Comparison of ENCODE assay signal across 11 cellular contexts in genomic region chr20:32050851-32051556, GRCh38. TPM values are rescaled to one million over a fixed set of nuclear protein-coding genes. Genes with fewer than 3 reads are reported as not detected.
DNase-seq lines count a peak whose midpoint lies in the region; ATAC-seq and TF ChIP-seq lines count a peak whose summit lies in the region.
"Had no signal": no experiment of that assay in that cellular context is flagged by ENCODE, and none has a peak within 500 bp of the region (broad histone marks: within the 10 kb centered on the region; RNA-seq: fewer than 3 reads in every experiment).

No MANE protein-coding gene starts in this region.

- intact Hi-C loops in A673 (cut with micrococcal nuclease; ENCODE audit: unreplicated experiment) = no loop called here

- CTCF ChIA-PET in A673 (lab: Charles Lee) = no interaction called here

- peak overlapping the region; percentile 88 for H3K27ac ChIP-seq in HL-60 (replicated peaks)
- H3K27ac ChIP-seq in smooth muscle cell (ENCODE audit: low read depth) = no peak overlapping the region
- no peak overlapping the region for H3K27ac ChIP-seq in WERI-Rb-1
- no peak overlapping the region for H3K27ac ChIP-seq in A673 (ENCODE audit: low read depth, low read length, poor library complexity, severe bottlenecking)

- no peaks in the 10 kb centered on the region for H3K79me2 ChIP-seq in smooth muscle cell (ENCODE audit: low read depth)

- H3K9me3 ChIP-seq in iPS-15b (ENCODE audit: control insufficient read depth, insufficient read depth, low read length) (no peaks in the 10 kb centered on the region), smooth muscle cell (replicated peaks; ENCODE audit: low read depth) (no peaks in the 10 kb centered on the region), WERI-Rb-1 (ENCODE audit: severe bottlenecking) (peaks cover 4% of the 10 kb centered on the region), A673 (ENCODE audit: low read depth, low read length, poor library complexity, severe bottlenecking) (no peaks in the 10 kb centered on the region)

- no peaks in the 10 kb centered on the region for H4K20me1 ChIP-seq in smooth muscle cell (ENCODE audit: low read depth)

- H3F3A ChIP-seq in smooth muscle cell (ENCODE audit: low read depth) = no peaks in the 10 kb centered on the region

- ATAC-seq in GM21367 (IDR thresholded peaks at IDR 0.05; ENCODE audit: unreplicated experiment) (no peak), HG02870 (IDR thresholded peaks at IDR 0.05; ENCODE audit: unreplicated experiment) (no peak)

- peak overlapping the region; percentile 85 for H3K4me2 ChIP-seq in smooth muscle cell

- no peaks in the 10 kb centered on the region for H3K36me3 ChIP-seq in iPS-15b (ENCODE audit: control insufficient read depth, insufficient read depth, low read length)
- no peaks in the 10 kb centered on the region for H3K36me3 ChIP-seq in smooth muscle cell (ENCODE audit: low read depth)
- no peaks in the 10 kb centered on the region for H3K36me3 ChIP-seq in WERI-Rb-1
- H3K36me3 ChIP-seq in A673 (ENCODE audit: insufficient read depth, low read length, poor library complexity, severe bottlenecking) = no peaks in the 10 kb centered on the region

- H3K4me3 ChIP-seq in HL-60 (replicated peaks; ENCODE audit: insufficient read depth, low read length) = peak overlapping the region; percentile 91
- peak overlapping the region; percentile 64 for H3K4me3 ChIP-seq in iPS-15b (ENCODE audit: low read depth, low read length)
- no peak overlapping the region for H3K4me3 ChIP-seq in smooth muscle cell
- no peak overlapping the region for H3K4me3 ChIP-seq in WERI-Rb-1 (ENCODE audit: low read depth, low read length)
- H3K4me3 ChIP-seq in A673 (ENCODE audit: low read depth, low read length, poor library complexity, severe bottlenecking) = no peak overlapping the region

- TF ChIP-seq CTCF in HL-60 (IDR thresholded peaks at IDR 0.05; ENCODE audit: insufficient read depth, low read length) = no peak
- no peak for TF ChIP-seq CTCF in smooth muscle cell (IDR thresholded peaks at IDR 0.05; ENCODE audit: borderline replicate concordance, insufficient read depth, poor library complexity, severe bottlenecking)
- no peak for TF ChIP-seq CTCF in WERI-Rb-1 (IDR thresholded peaks at IDR 0.05; ENCODE audit: low read depth, low read length)
- no peak for TF ChIP-seq CTCF in A673 (conservative IDR thresholded peaks at IDR 0.05; ENCODE audit: low read depth, low read length)

- H3K9ac ChIP-seq in iPS-15b (ENCODE audit: low read depth, low read length) = no peak overlapping the region
- H3K9ac ChIP-seq in smooth muscle cell (ENCODE audit: low read depth) = no peak overlapping the region

- no peak overlapping the region for H2AFZ ChIP-seq in smooth muscle cell (ENCODE audit: low read depth)

- H3K4me1 ChIP-seq in iPS-15b (ENCODE audit: control insufficient read depth, insufficient read depth, low read length) (peaks cover 2% of the 10 kb centered on the region), smooth muscle cell (ENCODE audit: low read depth) (peaks cover 4% of the 10 kb centered on the region), A673 (ENCODE audit: insufficient read depth, low read length, poor library complexity, severe bottlenecking) (peaks cover 4% of the 10 kb centered on the region)

- 36% methylated on average over 15 of the region's 17 CpGs for WGBS in smooth muscle cell (ENCODE audit: low lambda C conversion rate)

- H3K27me3 ChIP-seq in HL-60 (ENCODE audit: insufficient read depth, poor library complexity, severe bottlenecking) (no peaks in the 10 kb centered on the region), iPS-15b (ENCODE audit: control insufficient read depth, insufficient read depth, low read length) (peaks cover 33% of the 10 kb centered on the region), smooth muscle cell (ENCODE audit: low read depth) (peaks cover 76% of the 10 kb centered on the region), WERI-Rb-1 (ENCODE audit: insufficient read depth, low read depth, severe bottlenecking) (no peaks in the 10 kb centered on the region), A673 (replicated peaks; ENCODE audit: insufficient read depth, low read depth, low read length, poor library complexity) (peaks cover 51% of the 10 kb centered on the region)

- peak in 1 of 2 experiments; percentile 90 for DNase-seq in HL-60 (ENCODE audit: low read depth in 1 of 2, low spot score in 1 of 2)
- DNase-seq in UCSD-AML1 (lab: John Stamatoyannopoulos, UW; ENCODE audit: unreplicated experiment) = peak; percentile 91
- DNase-seq in smooth muscle cell (lab: John Stamatoyannopoulos, UW; ENCODE audit: unreplicated experiment) = no peak
- DNase-seq in WERI-Rb-1 = no peak
- DNase-seq in A673 (ENCODE audit: low spot score) = no peak
- DNase-seq: activated CD4-positive, alpha-beta T cell treated with anti-CD3 and anti-CD28 coated beads, Interleukin-2, amount 50 U/mL, for 1 hour; dermis blood vessel endothelial cell; NCI-H187 treated with DMSO at 0.1 percent for 48 hours had no signal

- POLR2A ChIA-PET in A673 (lab: Charles Lee; ENCODE audit: low non-redundant PET) = interaction anchor here (0.6 kb wide), 1 partner anchor 9 kb away, joined by 11 read pairs; no protein-coding TSS in a partner anchor

- BruUV-seq in A673 (replicated peaks; lab: Mats Ljungman, UMichigan) = no TSS peak

RNA-seq across cellular contexts. Expression of gene HCK, which starts 1.0 kb away (rescaled TPM):
- 2.0 and 2.5 TPM in 2 replicates for total RNA-seq in smooth muscle cell
- polyA plus RNA-seq in smooth muscle cell = 2.1 and 2.4 TPM in 2 replicates
- not detected in 2 replicates for total RNA-seq in A673 (2021)
- total RNA-seq: dermis blood vessel endothelial cell had no signal

RNA-seq across cellular contexts. Expression of gene CCM2L, which starts 40.8 kb away (rescaled TPM):
- total RNA-seq in smooth muscle cell = 0.27 TPM in 1 of 2 replicates, not detected in the other
- 0.27 TPM in 1 of 2 replicates, not detected in the other for polyA plus RNA-seq in smooth muscle cell
- total RNA-seq in A673 (2021) = 0.22 TPM in 1 of 2 replicates, not detected in the other

RNA-seq across cellular contexts. Expression of gene TM9SF4, which starts 58.5 kb away (rescaled TPM):
- total RNA-seq in smooth muscle cell (59.2 and 75.8 TPM in 2 replicates), A673 (2021) (54.1 and 54.4 TPM in 2 replicates)
- 73.9 and 90.2 TPM in 2 replicates for polyA plus RNA-seq in smooth muscle cell

Comparison
In these comparisons a context has a peak if more than half of its experiments do, and no peak if none do; other contexts are left out.
1. H3K4me3 ChIP-seq: peak in HL-60 (single experiment) and iPS-15b (single experiment); none in smooth muscle cell (single experiment), WERI-Rb-1 (single experiment) and A673 (single experiment).